In genomic region chr6:160374836-160375560, GRCh38 we compare ENCODE assay signal across 29 cellular contexts. TPM values are rescaled to one million over a fixed set of nuclear protein-coding genes. Genes with fewer than 3 reads are reported as not detected.
"Had no signal": no experiment of that assay in that cellular context is flagged by ENCODE, and none has a peak within 500 bp of the region (broad histone marks: within the 10 kb centered on the region; RNA-seq: fewer than 3 reads in every experiment).

No MANE protein-coding gene starts in this region.

- H3K4me1 ChIP-seq: colonic mucosa, left ventricle myocardium inferior, tibial nerve had no signal

- H3K36me3 ChIP-seq: colonic mucosa, left ventricle myocardium inferior, neutrophil, sigmoid colon, stomach, tibial nerve had no signal

- FAIRE-seq: endometrium, frontal cortex, small intestine, urothelium cell line had no signal

- H3K27ac ChIP-seq: colonic mucosa, epithelial cell of prostate, left ventricle myocardium inferior, neutrophil, sigmoid colon, stomach, tibial nerve had no signal

- H3K9me3 ChIP-seq: colonic mucosa, neutrophil had no signal

- H3K4me3 ChIP-seq: colonic mucosa, left ventricle myocardium inferior, sigmoid colon, stomach, tibial nerve had no signal

- ATAC-seq: activated naive CD4-positive, alpha-beta T cell treated with anti-CD3 and anti-CD28 coated beads, Interleukin-2, amount 50 U/mL, for 72 hours; stimulated activated memory B cell treated with anti-CD40 and anti-IgM and Interleukin-4, amounts not matched to agents 10 μg/mL and 1 μg/mL and 100 μg/mL, for 72 hours; WTC11 had no signal

- DNase-seq: activated CD4-positive, alpha-beta memory T cell treated with anti-CD3 and anti-CD28 coated beads, Interleukin-2, amount 10 ng/mL, durations not matched to agents 7 days and 5 days; activated CD4-positive, alpha-beta T cell treated with anti-CD3 and anti-CD28 coated beads for 1 hour; activated CD4-positive, alpha-beta T cell treated with anti-CD3 and anti-CD28 coated beads, Interleukin-2, amount 10 ng/mL, durations not matched to agents 7 days and 5 days; activated CD8-positive, alpha-beta memory T cell treated with anti-CD3 and anti-CD28 coated beads, Interleukin-2, amount 50 U/mL, for 48 hours; activated gamma-delta T cell; activated T-cell treated with anti-CD3 and anti-CD28 coated beads, Interleukin-2, amount 50 U/mL, for 24 hours; cerebellar nuclear complex; colonic mucosa; effector CD8-positive, alpha-beta T cell; kidney glomerular epithelial cell; left ventricle myocardium inferior; mammary epithelial cell; retina; sigmoid colon; small intestine; stimulated activated CD4-positive, alpha-beta T cell treated with anti-CD3 and anti-CD28 coated beads, Interleukin-4, amount 100 ng/mL, for 24 hours; stomach; T-helper 2 cell had no signal

- H3K27me3 ChIP-seq: colonic mucosa, neutrophil, sigmoid colon, stomach, tibial nerve had no signal

RNA-seq across cellular contexts. Expression of gene SLC22A3, which starts 26.8 kb away (rescaled TPM):
- total RNA-seq: activated CD4-positive, alpha-beta memory T cell treated with anti-CD3 and anti-CD28 coated beads, Interleukin-2, amount 10 ng/mL, durations not matched to agents 7 days and 5 days; activated CD4-positive, alpha-beta T cell treated with anti-CD3 and anti-CD28 coated beads, Interleukin-2, amount 10 ng/mL, durations not matched to agents 7 days and 5 days; activated naive CD4-positive, alpha-beta T cell treated with anti-CD3 and anti-CD28 coated beads, Interleukin-2, amount 50 U/mL, for 72 hours; dermis microvascular lymphatic vessel endothelial cell; osteocyte had no signal
